14 cellular contexts compared by ENCODE assay signal in genomic region chr6:111660531-111660930, GRCh38.
"Had no signal": no experiment of that assay in that cellular context is flagged by ENCODE, and none has a peak within 500 bp of the region (broad histone marks: within the 10 kb centered on the region; RNA-seq: fewer than 3 reads in every experiment).

No MANE protein-coding gene starts in this region.

- FAIRE-seq: keratinocyte had no signal

- H3K4me2 ChIP-seq: smooth muscle cell had no signal

- H3K36me3 ChIP-seq: tibial artery, uterus had no signal

- H3K27me3 ChIP-seq: left lung, tibial artery, upper lobe of left lung, uterus had no signal

- ATAC-seq: esophagus mucosa; left lung; lower lobe of right lung; natural killer cell; right cardiac atrium; stimulated activated memory B cell treated with anti-CD40 and anti-IgM and Interleukin-4, amounts not matched to agents 10 μg/mL and 1 μg/mL and 100 μg/mL, for 72 hours had no signal

- H3K9me3 ChIP-seq: left lung, lower lobe of right lung, tibial artery, upper lobe of left lung, uterus had no signal

- H3K27ac ChIP-seq: left lung, lower lobe of right lung, tibial artery, upper lobe of left lung had no signal

- H3K4me3 ChIP-seq: left lung, lower lobe of right lung, smooth muscle cell, tibial artery, uterus had no signal

- DNase-seq: effector memory CD4-positive, alpha-beta T cell; immature natural killer cell; left lung; lower lobe of right lung; natural killer cell; right cardiac atrium; stimulated activated CD4-positive, alpha-beta T cell treated with anti-CD3 and anti-CD28 coated beads, Interleukin-4, amount 100 ng/mL, for 1 hour; tibial artery; upper lobe of left lung; uterus had no signal
